In the genomic region with DNA sequence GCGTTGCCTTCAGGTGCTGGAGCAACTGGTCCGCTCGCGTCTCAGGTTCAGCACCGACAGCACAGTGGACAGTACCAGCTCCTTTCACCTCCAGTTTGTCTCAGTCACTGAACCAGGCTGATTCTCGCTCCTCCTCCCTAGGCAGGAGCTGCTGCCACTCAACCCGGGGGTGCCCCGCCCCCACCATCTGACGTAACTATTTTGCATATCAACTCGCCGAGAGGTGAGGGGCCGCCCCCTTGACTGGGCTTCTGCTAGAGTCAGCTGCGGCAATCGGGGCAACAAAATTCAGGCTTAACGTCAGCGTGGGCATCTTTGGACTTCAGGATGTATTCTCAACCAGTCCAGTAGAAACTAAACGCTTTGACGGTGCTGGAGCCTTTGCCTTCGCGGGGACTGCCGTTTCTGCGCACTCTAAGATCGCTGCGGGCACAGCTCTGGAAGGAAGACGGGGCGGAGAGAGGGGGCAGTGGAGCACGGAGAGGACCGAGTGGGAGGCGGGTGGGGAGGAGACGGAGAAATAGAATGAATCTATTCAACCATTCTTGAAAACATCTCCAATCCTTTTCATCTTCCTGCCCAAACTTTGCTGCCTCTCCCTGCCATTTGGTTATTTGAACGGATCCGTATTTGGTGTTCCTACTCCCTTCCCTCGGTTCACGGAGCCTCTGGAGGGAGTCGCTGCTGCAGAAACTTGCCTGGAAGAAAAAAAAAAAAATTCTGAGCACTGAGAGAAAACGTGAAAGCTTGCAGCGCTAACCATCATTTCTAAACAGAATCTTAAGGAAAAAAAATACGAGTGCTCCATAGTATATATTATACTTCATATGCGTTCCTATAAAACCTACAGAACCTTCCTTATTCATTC, we compare ENCODE assay signal across 9 cellular contexts. TPM values are rescaled to one million over a fixed set of nuclear protein-coding genes. Genes with fewer than 3 reads are reported as not detected.
DNase-seq lines count a peak whose midpoint lies in the region; ATAC-seq, FAIRE-seq and TF ChIP-seq lines count a peak whose summit lies in the region.
"Had no signal": no experiment of that assay in that cellular context is flagged by ENCODE, and none has a peak within 500 bp of the region (broad histone marks: within the 10 kb centered on the region; RNA-seq: fewer than 3 reads in every experiment).

A gene (minus strand): TSS at position 109 of the 868 bp plus-strand sequence. CDS start 52,604 bp downstream, outside the sequence.

- WGBS in heart right ventricle, 2 donors = 2% methylated on average over 39 of the region's 39 CpGs
- WGBS in pancreas, 2 donors = 1 to 2% methylated on average over 35 to 39 of the region's 39 CpGs

- H3K36me3 ChIP-seq in ACC112 (ENCODE audit: insufficient read depth, low read length) (no peaks in the 10 kb centered on the region), heart right ventricle (no peaks in the 10 kb centered on the region), pancreas (no peaks in the 10 kb centered on the region)

- H3K27ac ChIP-seq in ACC112 (ENCODE audit: low read depth, low read length) (no peak within 1 kb of the TSS), heart right ventricle (no peak within 1 kb of the TSS), pancreas (no peak within 1 kb of the TSS)

- no peak within 1 kb of the TSS for H3K27ac Mint-ChIP-seq in activated naive CD8-positive, alpha-beta T cell

- peaks cover 13% of the 10 kb centered on the region for H3K27me3 ChIP-seq in ACC112 (ENCODE audit: insufficient read depth, low read length)
- H3K27me3 ChIP-seq in heart right ventricle = peaks cover 0 to 37% (median 22%) of the 10 kb centered on the region in 7 donors
- peaks cover 0 to 9% (median 0%) of the 10 kb centered on the region in 4 donors for H3K27me3 ChIP-seq in pancreas

- H3K9me3 ChIP-seq in heart right ventricle (no peaks in the 10 kb centered on the region), pancreas (no peaks in the 10 kb centered on the region)

- H3K4me1 ChIP-seq in ACC112 (ENCODE audit: control insufficient read depth, insufficient read depth, low read length, unreplicated experiment) (no peaks in the 10 kb centered on the region), heart right ventricle (peaks cover 0 to 9% (median 0%) of the 10 kb centered on the region in 9 donors), pancreas (peaks cover 0 to 4% (median 4%) of the 10 kb centered on the region in 3 donors)

- H3K4me3 Mint-ChIP-seq in activated naive CD8-positive, alpha-beta T cell = peak within 1 kb of the TSS; percentile 38

- H3K9me3 Mint-ChIP-seq in activated naive CD8-positive, alpha-beta T cell (ENCODE audit: low read depth) = no peaks in the 10 kb centered on the region

- DNase-seq in NCI-H774 (lab: John Stamatoyannopoulos, UW) = peak; percentile 78
- peak; percentile 5 to 24 for DNase-seq in heart right ventricle
- DNase-seq in pancreas = peak; percentile 69 to 79 (median 74)
- DNase-seq in NCI-H1694 treated with DMSO at 0.1 percent for 48 hours (lab: John Stamatoyannopoulos, UW) = no peak

- H3K27me3 Mint-ChIP-seq in activated naive CD8-positive, alpha-beta T cell = peaks cover 4% of the 10 kb centered on the region

- peak; percentile 94 for ATAC-seq in GM18517 (IDR thresholded peaks at IDR 0.05; ENCODE audit: unreplicated experiment)
- peak; percentile 92 for ATAC-seq in HG02973 (IDR thresholded peaks at IDR 0.05; ENCODE audit: unreplicated experiment)
- peak in 5 of 8 donors; percentile 25 to 75 (median 49) for ATAC-seq in heart right ventricle
- peak; percentile 86 to 98 (median 98) for ATAC-seq in pancreas

- H3K4me1 Mint-ChIP-seq in activated naive CD8-positive, alpha-beta T cell (ENCODE audit: low read depth) = peaks cover 1% of the 10 kb centered on the region

- H3K79me2 ChIP-seq in ACC112 (ENCODE audit: control insufficient read depth, insufficient read depth, low read length, unreplicated experiment) = no peaks in the 10 kb centered on the region

- peak within 1 kb of the TSS; percentile 42; the same call in 1 of the 2 replicates for H3K4me3 ChIP-seq in ACC112 (ENCODE audit: low read depth, low read length)
- H3K4me3 ChIP-seq in heart right ventricle = peak within 1 kb of the TSS in 8 of 10 donors; percentile 10 to 45 (median 32)
- peak within 1 kb of the TSS in 3 of 4 donors; percentile 13 to 46 (median 28) for H3K4me3 ChIP-seq in pancreas

- intact Hi-C loops in heart right ventricle (cut with DNase I) (no loop called here), pancreas (cut with DNase I) (no loop called here)

- no peak within 1 kb of the TSS for H2AFZ ChIP-seq in ACC112 (ENCODE audit: low read length, unreplicated experiment)

- no peak for FAIRE-seq in pancreas (lab: Jason Lieb, UNC)
- FAIRE-seq: GM18507 had no signal

- no peak for TF ChIP-seq CTCF in heart right ventricle (IDR thresholded peaks at IDR 0.05)
- TF ChIP-seq CTCF in pancreas (IDR thresholded peaks at IDR 0.05) = no peak

- H3K36me3 Mint-ChIP-seq in activated naive CD8-positive, alpha-beta T cell = no peaks in the 10 kb centered on the region

RNA-seq across cellular contexts. Expression of the gene that starts here (rescaled TPM):
- total RNA-seq in heart right ventricle = not detected
- polyA plus RNA-seq in heart right ventricle = under 1 TPM in 1 of 2 donors, not detected in 1; 0.01 TPM
- 1 to 10 TPM in 1 of 6 donors, under 1 TPM in 5; 0.08 to 1.1 (median 0.15) TPM for total RNA-seq in pancreas
- 1 to 10 TPM in 1 of 2 donors, under 1 TPM in 1; 0.15 to 1.9 TPM for polyA plus RNA-seq in pancreas

Comparison
In these comparisons a context has a peak if more than half of its experiments do, and no peak if none do; other contexts are left out.
1. Peak in DNase-seq, ATAC-seq and H3K4me3 ChIP-seq in heart right ventricle; RNA of the gene not detected or under 1 TPM.